In genomic region chr4:144696376-144696775, GRCh38 we compare ENCODE assay signal across 34 cellular contexts.
"Had no signal": no experiment of that assay in that cellular context is flagged by ENCODE, and none has a peak within 500 bp of the region (broad histone marks: within the 10 kb centered on the region; RNA-seq: fewer than 3 reads in every experiment).

No MANE protein-coding gene starts in this region.

- DNase-seq: Karpas-422, Kasumi-1, MG63, MM.1S, MV-4-11, NCI-H1048, NCI-H1092, NCI-H1092 treated with DMSO at 0.1 percent for 48 hours, NCI-H1105, NCI-H1105 treated with DMSO at 0.1 percent for 48 hours, NCI-H1417, NCI-H1417 treated with DMSO at 0.1 percent for 48 hours, NCI-H1436, NCI-H1436 treated with DMSO at 0.1 percent for 48 hours, NCI-H146, NCI-H1694, NCI-H1694 treated with DMSO at 0.1 percent for 48 hours, NCI-H187 treated with DMSO at 0.1 percent for 48 hours, NCI-H1930, NCI-H2029, NCI-H2029 treated with DMSO at 0.1 percent for 48 hours, NCI-H2081, NCI-H2081 treated with DMSO at 0.1 percent for 48 hours, NCI-H2107, NCI-H2171, NCI-H2171 treated with DMSO at 0.1 percent for 48 hours, NCI-H2227 treated with DMSO at 0.1 percent for 48 hours, NCI-H226, NCI-H345, NCI-H446, NCI-H446 treated with DMSO at 0.1 percent for 48 hours, NCI-H510A, NCI-H510A treated with DMSO at 0.1 percent for 48 hours, NCI-H524 had no signal

- H3K4me3 ChIP-seq: MG63 had no signal
